9 cellular contexts compared by ENCODE assay signal in genomic region chr15:34436956-34437442, GRCh38. TPM values are rescaled to one million over a fixed set of nuclear protein-coding genes. Genes with fewer than 3 reads are reported as not detected.
DNase-seq lines count a peak whose midpoint lies in the region; ATAC-seq, FAIRE-seq and TF ChIP-seq lines count a peak whose summit lies in the region.
"Had no signal": no experiment of that assay in that cellular context is flagged by ENCODE, and none has a peak within 500 bp of the region (broad histone marks: within the 10 kb centered on the region; RNA-seq: fewer than 3 reads in every experiment).

No MANE protein-coding gene starts in this region.

- peak overlapping the region; percentile 90 for H3K4me3 Mint-ChIP-seq in T-helper 17 cell
- peak overlapping the region; percentile 88 to 93 (median 89) for H3K4me3 Mint-ChIP-seq in brain

- H4K20me1 ChIP-seq in keratinocyte (ENCODE audit: control insufficient read depth, extremely low read depth, insufficient read depth, low read length), result no peaks in the 10 kb centered on the region

- TF ChIP-seq CTCF in brain (conservative IDR thresholded peaks at IDR 0.05) (no peak), keratinocyte (optimal IDR thresholded peaks at IDR 0.05 in 1 of 3, IDR thresholded peaks at IDR 0.05 in 1 of 3, conservative IDR thresholded peaks at IDR 0.05 in 1 of 3; ENCODE audit: extremely low read depth in 1 of 3, insufficient read depth in 2 of 3, low read length in 3 of 3) (peak in 1 of 3 experiments; percentile 39)

- H3K36me3 ChIP-seq in keratinocyte (ENCODE audit: control insufficient read depth in 2 of 2, extremely low read depth in 1 of 2, insufficient read depth in 2 of 2, low read length in 2 of 2), result peaks cover 2 to 6% of the 10 kb centered on the region in 2 experiments
- H3K36me3 ChIP-seq: left lung had no signal

- H3K27ac Mint-ChIP-seq in T-helper 17 cell, result peak overlapping the region; percentile 81
- peak overlapping the region in 1 of 5 experiments; percentile 85 for H3K27ac Mint-ChIP-seq in brain

- dilution Hi-C loops in keratinocyte (cut with MboI; ENCODE audit: extremely low pct_ligation_motif_present, low sequenced_read_pairs), result no loop called here

- H3K4me3 ChIP-seq in keratinocyte (ENCODE audit: control insufficient read depth in 2 of 3, extremely low read depth in 1 of 3, insufficient read depth in 2 of 3, low read depth in 1 of 3, low read length in 3 of 3), result peak overlapping the region; percentile 47 to 84 (median 66)

- no peaks in the 10 kb centered on the region for H3K9me1 ChIP-seq in keratinocyte (ENCODE audit: control insufficient read depth, extremely low read depth, insufficient read depth, low read length)

- no peak overlapping the region for H3K27ac ChIP-seq in keratinocyte (ENCODE audit: control insufficient read depth, insufficient read depth, low read length)
- H3K27ac ChIP-seq: left lung had no signal

- peak overlapping the region; percentile 77 for H3K9ac ChIP-seq in keratinocyte (ENCODE audit: control insufficient read depth, extremely low read depth, insufficient read depth, low read length)

- peak overlapping the region; percentile 1 for H2AFZ ChIP-seq in keratinocyte (ENCODE audit: control insufficient read depth, low read length)

- DNase-seq in NCI-H1092 treated with DMSO at 0.1 percent for 48 hours (lab: John Stamatoyannopoulos, UW) (peak; percentile 3), NCI-H1092 (lab: John Stamatoyannopoulos, UW) (no peak), T-helper 17 cell (peak; percentile 11 to 40 (median 21)), keratinocyte (ENCODE audit: low read depth, low spot score) (no peak)
- DNase-seq in stimulated activated CD4-positive, alpha-beta T cell treated with anti-CD3 and anti-CD28 coated beads, Interleukin-2, amount 100 ng/mL, for 4 hours (ENCODE audit: low read depth), result peak; percentile 38

- no peaks in the 10 kb centered on the region for H3K9me3 ChIP-seq in T-helper 17 cell (ENCODE audit: control insufficient read depth, low read length, poor library complexity, severe bottlenecking)
- no peaks in the 10 kb centered on the region for H3K9me3 ChIP-seq in keratinocyte (ENCODE audit: control insufficient read depth, low read depth, low read length)
- H3K9me3 ChIP-seq: left lung had no signal

- H3K27me3 ChIP-seq in keratinocyte (ENCODE audit: control insufficient read depth, extremely low read depth, insufficient read depth, low read length), result no peaks in the 10 kb centered on the region

- FAIRE-seq in keratinocyte (lab: Jason Lieb, UNC), result no peak

- peaks cover 29% of the 10 kb centered on the region for H3K4me1 Mint-ChIP-seq in T-helper 17 cell
- peaks cover 39% of the 10 kb centered on the region for H3K4me1 Mint-ChIP-seq in brain

- H3K4me1 ChIP-seq in keratinocyte (ENCODE audit: control insufficient read depth, extremely low read depth, insufficient read depth, low read length), result peaks cover 12% of the 10 kb centered on the region

- H3K27me3 Mint-ChIP-seq in T-helper 17 cell (no peaks in the 10 kb centered on the region), brain (peaks cover 22% of the 10 kb centered on the region)

- H3K36me3 Mint-ChIP-seq in T-helper 17 cell (ENCODE audit: low read depth), result peaks cover 2% of the 10 kb centered on the region
- H3K36me3 Mint-ChIP-seq in brain, result peaks cover 38% of the 10 kb centered on the region

- peaks cover 0 to 4% (median 0%) of the 10 kb centered on the region in 5 experiments for H3K9me3 Mint-ChIP-seq in brain

- H3K4me2 ChIP-seq in keratinocyte (ENCODE audit: control insufficient read depth, extremely low read depth, insufficient read depth, low read depth, low read length), result peak overlapping the region; percentile 90

- peaks cover 21% of the 10 kb centered on the region for H3K79me2 ChIP-seq in keratinocyte (ENCODE audit: control insufficient read depth, insufficient read depth, low read length)

- ATAC-seq in HG02852 (IDR thresholded peaks at IDR 0.05; ENCODE audit: unreplicated experiment) (peak; percentile 55), T-helper 17 cell (peak; percentile 65), HG03139 (IDR thresholded peaks at IDR 0.05; ENCODE audit: unreplicated experiment) (no peak)
- ATAC-seq: left lung had no signal

RNA-seq across cellular contexts. Expression of gene GOLGA8A, which starts 0.6 kb away (rescaled TPM):
- total RNA-seq in T-helper 17 cell, result 100 to 1,000 TPM; 210 to 223 TPM
- polyA plus RNA-seq in brain (ENCODE audit: insufficient read depth, low read depth, low replicate concordance) (2.0 TPM), keratinocyte (27.2 to 54.9 TPM (median 42.0 TPM) in 3 replicates)
- polyA plus RNA-seq in keratinocyte (2011; ENCODE audit: low read depth), result 86.5 TPM
- polyA plus RNA-seq in keratinocyte (2011; cell fraction: cytosol; rRNA removed), result 1.3 and 2.8 TPM in 2 replicates
- 350 and 354 TPM in 2 replicates for polyA plus RNA-seq in keratinocyte (2011; cell fraction: nucleus; rRNA removed)
- polyA plus RNA-seq in keratinocyte (2012; ENCODE audit: low replicate concordance), result 14.6 and 31.7 TPM in 2 replicates
- 4.1 to 19.3 TPM (median 7.1 TPM) in 3 replicates for polyA minus RNA-seq in keratinocyte
- polyA minus RNA-seq in keratinocyte (2011; cell fraction: cytosol; rRNA and poly(A)+ RNA removed), result 5.2 TPM
- 14.5 and 37.4 TPM in 2 replicates for polyA minus RNA-seq in keratinocyte (2011; cell fraction: nucleus; rRNA and poly(A)+ RNA removed)

Comparison
In these comparisons a context has a peak if more than half of its experiments do, and no peak if none do; other contexts are left out.
1. DNase-seq: peak in NCI-H1092 treated with DMSO at 0.1 percent for 48 hours (single experiment), T-helper 17 cell (3 of 3) and stimulated activated CD4-positive, alpha-beta T cell treated with anti-CD3 and anti-CD28 coated beads, Interleukin-2, amount 100 ng/mL, for 4 hours (single experiment); none in NCI-H1092 (single experiment) and keratinocyte (single experiment).